ENCODE assay signal across 18 cellular contexts in the genomic region with DNA sequence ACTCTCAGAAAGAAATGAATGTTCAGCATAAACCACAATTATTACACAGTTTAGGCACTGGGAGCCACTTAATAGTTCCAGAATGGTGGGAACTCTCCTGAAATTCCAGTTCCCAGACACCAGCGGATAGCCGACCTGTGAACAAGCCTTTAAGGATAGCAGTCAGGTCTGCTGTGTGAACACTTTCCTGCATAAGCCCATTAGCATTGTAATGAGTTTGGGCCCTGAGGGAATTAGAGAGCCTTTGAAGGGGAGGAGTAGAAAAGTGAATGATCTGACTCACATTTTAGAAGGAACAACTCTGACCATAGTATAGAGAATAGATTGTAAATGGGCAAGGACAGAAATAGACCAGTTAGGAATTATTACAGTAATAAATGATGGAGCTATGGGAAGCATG.
DNase-seq lines count a peak whose midpoint lies in the region; ATAC-seq lines count a peak whose summit lies in the region.
"Had no signal": no experiment of that assay in that cellular context is flagged by ENCODE, and none has a peak within 500 bp of the region (broad histone marks: within the 10 kb centered on the region; RNA-seq: fewer than 3 reads in every experiment).

No MANE protein-coding gene starts in this region.

- peak; percentile 81 for DNase-seq in ELF-1 (ENCODE audit: low read depth, low spot score)
- DNase-seq in LHCN-M2 (ENCODE audit: low read depth): peak; percentile 43
- DNase-seq in astrocyte of the hippocampus (ENCODE audit: low read depth, low spot score): peak; percentile 29
- peak; percentile 1 for DNase-seq in myocyte (ENCODE audit: low read depth)
- DNase-seq in NCI-H524 (lab: John Stamatoyannopoulos, UW): no peak
- DNase-seq in stimulated activated CD4-positive, alpha-beta T cell treated with anti-CD3 and anti-CD28 coated beads, Interleukin-2, amount 100 ng/mL, for 24 hours: no peak
- DNase-seq: activated T-cell treated with anti-CD3 and anti-CD28 coated beads, Interleukin-2, amount 50 U/mL, for 72 hours; AML-193; CD8-positive, alpha-beta memory T cell; DND-41; effector CD4-positive, alpha-beta T cell; left ventricle myocardium superior; NCI-H1694 treated with DMSO at 0.1 percent for 48 hours; NCI-H2227 treated with DMSO at 0.1 percent for 48 hours; stimulated activated CD4-positive, alpha-beta T cell treated with anti-CD3 and anti-CD28 coated beads, Interleukin-2, amount 100 ng/mL, for 48 hours; stimulated activated naive CD8-positive, alpha-beta T cell treated with anti-CD3 and anti-CD28 coated beads, Interleukin-15, Interleukin-2, amounts not matched to agents 100 U/mL and 50 U/mL, for 24 hours; tibial artery had no signal

- no peak for ATAC-seq in GM19395 (IDR thresholded peaks at IDR 0.05; ENCODE audit: unreplicated experiment)
- ATAC-seq: activated T-cell treated with anti-CD3 and anti-CD28 coated beads, Interleukin-2, amount 50 U/mL, for 72 hours; left ventricle myocardium superior; stimulated activated naive CD8-positive, alpha-beta T cell treated with anti-CD3 and anti-CD28 coated beads, Interleukin-15, Interleukin-2, amounts not matched to agents 100 U/mL and 50 U/mL, for 24 hours had no signal

Comparison
In these comparisons a context has a peak if more than half of its experiments do, and no peak if none do; other contexts are left out.
1. DNase-seq: peak in ELF-1 (single experiment), LHCN-M2 (single experiment), astrocyte of the hippocampus (single experiment) and myocyte (single experiment); none in NCI-H524 (0 of 2) and stimulated activated CD4-positive, alpha-beta T cell treated with anti-CD3 and anti-CD28 coated beads, Interleukin-2, amount 100 ng/mL, for 24 hours (0 of 2).